In the genomic region with DNA sequence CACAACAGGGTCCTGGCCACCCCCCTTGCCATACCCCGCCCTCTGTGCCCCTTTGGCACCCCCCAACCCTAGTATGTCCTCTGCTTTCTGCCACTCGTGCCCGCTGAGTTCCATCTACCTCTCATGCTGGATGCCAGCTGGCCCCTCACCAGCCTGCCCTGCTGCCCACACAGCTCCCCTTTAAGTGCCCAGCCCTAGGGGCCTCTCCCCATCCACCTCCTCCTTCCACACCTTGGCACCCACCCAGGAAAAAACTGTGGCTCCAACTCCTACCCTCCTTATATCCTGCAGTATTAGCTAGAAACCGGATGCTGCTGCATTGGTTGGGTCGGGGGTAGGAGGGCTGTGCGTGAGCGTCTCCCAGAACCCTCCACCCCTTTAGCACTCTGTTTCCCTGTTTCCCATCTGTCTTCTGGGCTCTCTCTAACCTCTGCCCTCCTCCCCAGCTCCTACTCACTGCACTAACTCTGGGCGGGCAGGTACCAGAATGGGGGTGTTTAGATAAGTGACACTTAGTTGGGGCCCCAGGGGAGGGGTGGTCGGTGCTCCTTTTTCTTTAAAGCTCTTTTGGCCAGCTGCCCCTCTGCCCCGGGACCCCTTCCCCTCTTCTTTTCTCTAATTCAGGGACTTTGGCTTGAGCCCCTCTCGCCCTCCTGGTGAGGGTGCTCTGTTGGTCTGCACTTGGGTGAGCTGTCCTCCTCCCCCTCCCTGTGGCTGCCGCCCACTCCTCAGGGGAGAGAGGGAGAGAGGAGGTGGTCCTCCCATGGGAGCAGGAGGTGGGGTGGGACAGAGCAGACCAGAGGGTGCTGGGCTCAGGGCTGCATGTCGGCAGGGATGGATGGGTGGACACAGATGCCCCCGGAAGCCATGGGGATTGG, we compare ENCODE assay signal across 13 cellular contexts. TPM values are rescaled to one million over a fixed set of nuclear protein-coding genes. Genes with fewer than 3 reads are reported as not detected.
DNase-seq lines count a peak whose midpoint lies in the region; ATAC-seq, FAIRE-seq and TF ChIP-seq lines count a peak whose summit lies in the region.
"Had no signal": no experiment of that assay in that cellular context is flagged by ENCODE, and none has a peak within 500 bp of the region (broad histone marks: within the 10 kb centered on the region; RNA-seq: fewer than 3 reads in every experiment).

No MANE protein-coding gene starts in this region.

- POLR2A ChIA-PET in IMR-90 (lab: Charles Lee; ENCODE audit: unreplicated experiment), result no interaction called here
- POLR2A ChIA-PET in K562 (lab: Yijun Ruan, JAX), result interaction anchor here (0.5 to 1.5 kb wide), 3 partner anchors 8 to 20 kb away, joined by 3 to 8 read pairs (median 3); no protein-coding TSS in a partner anchor

- H2BK120ac ChIP-seq in IMR-90 (ENCODE audit: low read depth, low read length), result no peak overlapping the region

- H4K91ac ChIP-seq in IMR-90 (ENCODE audit: insufficient read depth, low read depth, low read length), result no peak overlapping the region

- CTCF ChIA-PET in IMR-90 (lab: Yijun Ruan, JAX) (no interaction called here), K562 (lab: Yijun Ruan, JAX; ENCODE audit: low intra/inter-chr PET ratio) (no interaction called here)

- no peak for TF ChIP-seq RAD21 in IMR-90 (IDR thresholded peaks at IDR 0.05; ENCODE audit: low read length)
- no peak for TF ChIP-seq RAD21 in K562 (CRISPR knock-in tag; conservative IDR thresholded peaks at IDR 0.05 in 1 of 2, IDR thresholded peaks at IDR 0.05 in 1 of 2)

- FAIRE-seq in K562 (lab: Jason Lieb, UNC), result no peak

- no peak overlapping the region for H3K18ac ChIP-seq in IMR-90 (ENCODE audit: low read depth, low read length)

- H2AK5ac ChIP-seq in IMR-90 (ENCODE audit: low read depth, low read length), result no peak overlapping the region

- ATAC-seq in IMR-90 (ENCODE audit: low read depth), result no peak
- no peak for ATAC-seq in K562
- ATAC-seq in thoracic aorta (ENCODE audit: insufficient number of reproducible peaks, low FRiP score, low read depth), result no peak
- no peak for ATAC-seq in HG03039 (IDR thresholded peaks at IDR 0.05; ENCODE audit: unreplicated experiment)
- no peak for ATAC-seq in HG02610 (IDR thresholded peaks at IDR 0.05; ENCODE audit: unreplicated experiment)
- ATAC-seq: activated CD8-positive, alpha-beta memory T cell treated with anti-CD3 and anti-CD28 coated beads, Interleukin-2, amount 10 ng/mL, durations not matched to agents 7 days and 5 days; activated naive CD4-positive, alpha-beta T cell treated with anti-CD3 and anti-CD28 coated beads, Interleukin-2, amount 50 U/mL, for 72 hours had no signal

- no peak overlapping the region for H3K14ac ChIP-seq in IMR-90 (replicated peaks; ENCODE audit: low read depth, low read length)

- no peaks in the 10 kb centered on the region for H3K27me3 ChIP-seq in IMR-90 (ENCODE audit: control insufficient read depth, insufficient read depth, low read length)
- no peaks in the 10 kb centered on the region for H3K27me3 ChIP-seq in K562 (ENCODE audit: control insufficient read depth in 2 of 2, insufficient read depth in 2 of 2, low read length in 2 of 2)
- no peaks in the 10 kb centered on the region for H3K27me3 ChIP-seq in muscle layer of colon (ENCODE audit: control insufficient read depth in 1 of 2, insufficient read depth in 2 of 2, low read length in 2 of 2)
- no peaks in the 10 kb centered on the region for H3K27me3 ChIP-seq in thoracic aorta (replicated peaks; ENCODE audit: insufficient read depth)

- dilution Hi-C loops in IMR-90 (cut with HindIII; ENCODE audit: low sequenced_read_pairs, unreplicated experiment), result no loop called here

- H3K9me1 ChIP-seq in IMR-90 (ENCODE audit: insufficient read depth, low read length) (no peaks in the 10 kb centered on the region), K562 (ENCODE audit: control insufficient read depth, insufficient read depth, low read length) (no peaks in the 10 kb centered on the region)

- peak overlapping the region; percentile 73 for H2AK9ac ChIP-seq in IMR-90 (replicated peaks; ENCODE audit: low read depth, low read length, poor library complexity)

- no peak overlapping the region for H3K4ac ChIP-seq in IMR-90 (ENCODE audit: low read depth, low read length)

- H3K9ac ChIP-seq in IMR-90 (ENCODE audit: low read depth, low read length) (no peak overlapping the region), K562 (ENCODE audit: insufficient read depth in 1 of 2, low read depth in 2 of 2, low read length in 2 of 2) (peak overlapping the region in 1 of 2 experiments; percentile 4; a peak in 1 of 4 replicates), muscle layer of colon (ENCODE audit: low read length) (no peak overlapping the region)

- H4K8ac ChIP-seq in IMR-90 (ENCODE audit: low read depth in 2 of 2, low read length in 2 of 2), result no peak overlapping the region

- H3K27ac ChIP-seq in IMR-90 (ENCODE audit: insufficient read depth, low read length), result no peak overlapping the region
- H3K27ac ChIP-seq in K562 (ENCODE audit: extremely low read depth, low read depth, low read length), result no peak overlapping the region
- peak overlapping the region; percentile 73 for H3K27ac ChIP-seq in muscle layer of colon (ENCODE audit: low read depth, low read length)
- peak overlapping the region; percentile 64 to 68 for H3K27ac ChIP-seq in thoracic aorta

- TF ChIP-seq POLR2A in IMR-90 (IDR thresholded peaks at IDR 0.05; ENCODE audit: low read depth, low read length), result no peak
- no peak for TF ChIP-seq POLR2A in K562 (conservative IDR thresholded peaks at IDR 0.05)

- TF ChIP-seq EP300 in K562 (IDR thresholded peaks at IDR 0.05; ENCODE audit: low read length), result no peak

- in situ Hi-C loops in IMR-90 (cut with MboI; ENCODE audit: low sequenced_read_pairs) (no loop called here), K562 (cut with MboI) (no loop called here)

- H4K20me1 ChIP-seq in IMR-90 (ENCODE audit: insufficient read depth, low read length), result peaks cover 6% of the 10 kb centered on the region; the same call in 1 of the 2 replicates
- no peaks in the 10 kb centered on the region for H4K20me1 ChIP-seq in K562 (replicated peaks; ENCODE audit: control insufficient read depth, insufficient read depth, low read length)

- H2BK20ac ChIP-seq in IMR-90 (ENCODE audit: low read depth, low read length), result no peak overlapping the region

- no peak for DNase-seq in IMR-90
- DNase-seq in K562 (ENCODE audit: extremely low read depth in 1 of 4, low spot score in 3 of 4), result no peak
- DNase-seq in thoracic aorta (ENCODE audit: low spot score), result no peak
- DNase-seq in NCI-H345 (lab: John Stamatoyannopoulos, UW), result no peak
- DNase-seq: activated CD8-positive, alpha-beta memory T cell treated with anti-CD3 and anti-CD28 coated beads, Interleukin-2, amount 10 ng/mL, durations not matched to agents 7 days and 5 days; Caco-2; NCI-H1417; NCI-H69; stimulated activated CD8-positive, alpha-beta memory T cell treated with anti-CD3 and anti-CD28 coated beads, Interleukin-4, amount 100 ng/mL, for 48 hours had no signal

- TF ChIP-seq CTCF in IMR-90 (conservative IDR thresholded peaks at IDR 0.05; ENCODE audit: low read depth, low read length) (no peak), K562 (IDR thresholded peaks at IDR 0.05 in 2 of 3, conservative IDR thresholded peaks at IDR 0.05 in 1 of 3; ENCODE audit: insufficient read depth in 2 of 3, low read depth in 1 of 3, low read length in 3 of 3) (no peak), thoracic aorta (IDR thresholded peaks at IDR 0.05) (no peak)

- no peaks in the 10 kb centered on the region for H3K79me2 ChIP-seq in K562 (ENCODE audit: control insufficient read depth, insufficient read depth, low read length)

- no peak overlapping the region for H3K4me3 ChIP-seq in IMR-90 (ENCODE audit: insufficient read depth, low read depth, low read length)
- H3K4me3 ChIP-seq in K562, result no peak overlapping the region
- no peak overlapping the region for H3K4me3 ChIP-seq in muscle layer of colon (ENCODE audit: low read depth in 1 of 2, low read length in 2 of 2)
- H3K4me3 ChIP-seq in thoracic aorta, result no peak overlapping the region

- no peak overlapping the region for H2BK15ac ChIP-seq in IMR-90 (ENCODE audit: low read depth, low read length)

- H3K4me1 ChIP-seq in IMR-90 (ENCODE audit: control insufficient read depth, insufficient read depth, low read length), result peaks cover 5% of the 10 kb centered on the region; the same call in 1 of the 2 replicates
- H3K4me1 ChIP-seq in K562 (replicated peaks in 1 of 2; ENCODE audit: control insufficient read depth in 2 of 2, insufficient read depth in 2 of 2, low read length in 2 of 2), result peaks cover 0 to 37% of the 10 kb centered on the region in 2 experiments; a peak in 2 of 5 replicates
- peaks cover 80% of the 10 kb centered on the region for H3K4me1 ChIP-seq in muscle layer of colon (ENCODE audit: insufficient read depth, low read length)
- peaks cover 24 to 71% of the 10 kb centered on the region in 2 donors for H3K4me1 ChIP-seq in thoracic aorta (ENCODE audit: control insufficient read depth in 1 of 2, low read depth in 2 of 2)

- 67% methylated on average over 4 of the region's 14 CpGs; no CpG with 5 or more reads in 1 of the 2 experiments for WGBS in IMR-90 (ENCODE audit: extremely low coverage in 2 of 2, insufficient read length in 1 of 2), 2 experiments
- WGBS in K562 (ENCODE audit: insufficient coverage, low coverage, missing lambda C conversion rate), result 78% methylated on average over 11 of the region's 14 CpGs

- H2BK5ac ChIP-seq in IMR-90 (ENCODE audit: low read depth, low read length, poor library complexity, severe bottlenecking), result no peak overlapping the region

- H3K56ac ChIP-seq in IMR-90 (ENCODE audit: extremely low read depth, insufficient read depth, low read length), result no peak overlapping the region

- no peak overlapping the region for H2AFZ ChIP-seq in IMR-90 (replicated peaks; ENCODE audit: low read length, poor library complexity)
- no peak overlapping the region for H2AFZ ChIP-seq in K562 (ENCODE audit: low read depth, low read length)

- peaks cover 70% of the 10 kb centered on the region for H3K36me3 ChIP-seq in IMR-90 (ENCODE audit: control insufficient read depth, insufficient read depth, low read length)
- peaks cover 77% of the 10 kb centered on the region for H3K36me3 ChIP-seq in K562 (ENCODE audit: control insufficient read depth, insufficient read depth, low read length)
- peaks cover 71% of the 10 kb centered on the region for H3K36me3 ChIP-seq in muscle layer of colon (ENCODE audit: insufficient read depth, low read length)
- peaks cover 56% of the 10 kb centered on the region for H3K36me3 ChIP-seq in thoracic aorta

- no peaks in the 10 kb centered on the region for H3K9me3 ChIP-seq in IMR-90 (ENCODE audit: control insufficient read depth, insufficient read depth, low read length)
- H3K9me3 ChIP-seq in K562 (replicated peaks; ENCODE audit: control insufficient read depth, insufficient read depth, low read depth, low read length), result no peaks in the 10 kb centered on the region
- no peaks in the 10 kb centered on the region for H3K9me3 ChIP-seq in muscle layer of colon (ENCODE audit: low read length)
- H3K9me3 ChIP-seq in thoracic aorta, result no peaks in the 10 kb centered on the region
- H3K9me3 ChIP-seq: Caco-2 had no signal

- intact Hi-C loops in IMR-90 (cut with micrococcal nuclease) (no loop called here), K562 (cut with micrococcal nuclease) (no loop called here)

- H3K4me2 ChIP-seq in IMR-90 (ENCODE audit: low read depth, low read length) (no peak overlapping the region), K562 (ENCODE audit: insufficient read depth, low read length) (no peak overlapping the region)

- peaks cover 0 to 8% of the 10 kb centered on the region in 2 experiments; a peak in 1 of 4 replicates for H3K79me1 ChIP-seq in IMR-90 (ENCODE audit: low read depth in 1 of 2, low read length in 2 of 2)

- no peak overlapping the region for H3K23ac ChIP-seq in IMR-90 (ENCODE audit: low read depth, low read length)

- BruUV-seq in IMR-90 (replicated peaks; lab: Mats Ljungman, UMichigan) (no TSS peak), K562 (replicated peaks; lab: Mats Ljungman, UMichigan) (no TSS peak)

- H4K5ac ChIP-seq in IMR-90 (ENCODE audit: low read depth, low read length), result no peak overlapping the region

RNA-seq across cellular contexts. Expression of a gene that starts 9.9 kb away (rescaled TPM):
- total RNA-seq in IMR-90 (2012; rRNA removed), result 0.28 and 0.36 TPM in 2 replicates
- polyA plus RNA-seq in IMR-90 (2012; rRNA removed), result 4.4 and 7.2 TPM in 2 replicates
- polyA plus RNA-seq in IMR-90 (2012; cell fraction: cytosol; rRNA removed), result 4.1 and 8.6 TPM in 2 replicates
- polyA plus RNA-seq in IMR-90 (2012; cell fraction: nucleus; rRNA removed; ENCODE audit: low replicate concordance), result 11.1 and 25.2 TPM in 2 replicates
- 2.3 and 7.8 TPM in 2 replicates for total RNA-seq in K562 (2011; cell fraction: chromatin; rRNA removed; ENCODE audit: low replicate concordance)
- total RNA-seq in K562 (2011; cell fraction: nucleolus; rRNA removed), result 3.6 and 4.0 TPM in 2 replicates
- 3.1 and 3.2 TPM in 2 replicates for total RNA-seq in K562 (2011; cell fraction: nucleoplasm; rRNA removed)
- total RNA-seq in K562 (2014; rRNA removed), result 0.78 and 1.00 TPM in 2 replicates
- total RNA-seq in K562 (2014; rRNA removed; fragmentation: Illumina TruSeq; extraction: Trizol), result 0.32 and 0.47 TPM in 2 replicates
- total RNA-seq in K562 (2015; rRNA removed; fragmentation: Illumina TruSeq; extraction: Trizol), result 0.65 and 1.2 TPM in 2 replicates
- total RNA-seq in K562 (2021), result 6.6 and 7.7 TPM in 2 replicates
- 0.25 and 0.41 TPM in 2 replicates for polyA plus RNA-seq in K562 (2011; rRNA removed)
- 0.21 and 0.89 TPM in 2 replicates for polyA plus RNA-seq in K562 (2011; cell fraction: cytosol; rRNA removed)
- polyA plus RNA-seq in K562 (2011; cell fraction: nucleus; rRNA removed), result 1.3 and 5.0 TPM in 2 replicates
- polyA plus RNA-seq in K562 (2012), result 5.3 and 5.4 TPM in 2 replicates
- 4.7 and 6.9 TPM in 2 replicates for polyA plus RNA-seq in K562 (2014; fragmentation: Illumina TruSeq; extraction: Trizol)
- polyA plus RNA-seq in K562 (2014; fragmentation: Nextera tagmentation; extraction: Ambion mirVana), result under 1 TPM; 0.27 TPM
- 1.4 and 2.0 TPM in 2 replicates for polyA plus RNA-seq in K562 (2014; rRNA removed)
- 0.42 and 0.63 TPM in 2 replicates for polyA minus RNA-seq in K562 (2011; rRNA and poly(A)+ RNA removed)
- 0.46 and 3.3 TPM in 2 replicates for polyA minus RNA-seq in K562 (2011; cell fraction: cytosol; rRNA and poly(A)+ RNA removed)
- 2.2 and 2.6 TPM in 2 replicates for polyA minus RNA-seq in K562 (2011; cell fraction: nucleus; rRNA and poly(A)+ RNA removed)
- 10 to 100 TPM; 10.3 to 29.1 TPM for total RNA-seq in thoracic aorta

RNA-seq across cellular contexts. Expression of a gene that starts 27.7 kb away (rescaled TPM):
- 20.8 and 22.0 TPM in 2 replicates for total RNA-seq in IMR-90 (2012; rRNA removed)
- polyA plus RNA-seq in IMR-90 (2012; rRNA removed), result 21.9 and 23.4 TPM in 2 replicates
- polyA plus RNA-seq in IMR-90 (2012; cell fraction: cytosol; rRNA removed), result 22.4 and 25.8 TPM in 2 replicates
- polyA plus RNA-seq in IMR-90 (2012; cell fraction: nucleus; rRNA removed; ENCODE audit: low replicate concordance), result 17.8 and 22.5 TPM in 2 replicates
- total RNA-seq in K562 (2011; cell fraction: chromatin; rRNA removed; ENCODE audit: low replicate concordance), result 10.8 and 15.6 TPM in 2 replicates
- total RNA-seq in K562 (2011; cell fraction: nucleolus; rRNA removed), result 7.5 and 8.0 TPM in 2 replicates
- total RNA-seq in K562 (2011; cell fraction: nucleoplasm; rRNA removed), result 10.3 and 15.7 TPM in 2 replicates
- total RNA-seq in K562 (2014; rRNA removed), result 13.8 and 18.9 TPM in 2 replicates
- total RNA-seq in K562 (2014; rRNA removed; fragmentation: Illumina TruSeq; extraction: Trizol), result 7.5 and 9.1 TPM in 2 replicates
- total RNA-seq in K562 (2015; rRNA removed; fragmentation: Illumina TruSeq; extraction: Trizol), result 12.2 and 13.2 TPM in 2 replicates
- 22.7 and 23.4 TPM in 2 replicates for total RNA-seq in K562 (2021)
- 8.3 and 9.3 TPM in 2 replicates for polyA plus RNA-seq in K562 (2011; rRNA removed)
- polyA plus RNA-seq in K562 (2011; cell fraction: cytosol; rRNA removed), result 7.8 and 12.5 TPM in 2 replicates
- 7.3 and 15.8 TPM in 2 replicates for polyA plus RNA-seq in K562 (2011; cell fraction: nucleus; rRNA removed)
- 20.0 TPM in 2 replicates for polyA plus RNA-seq in K562 (2012)
- 19.7 and 21.6 TPM in 2 replicates for polyA plus RNA-seq in K562 (2014; fragmentation: Illumina TruSeq; extraction: Trizol)
- polyA plus RNA-seq in K562 (2014; fragmentation: Nextera tagmentation; extraction: Ambion mirVana), result under 1 TPM; 0.34 to 0.50 TPM
- polyA plus RNA-seq in K562 (2014; rRNA removed), result 12.7 and 13.8 TPM in 2 replicates
- polyA minus RNA-seq in K562 (2011; rRNA and poly(A)+ RNA removed), result 5.8 and 9.7 TPM in 2 replicates
- 6.3 and 7.9 TPM in 2 replicates for polyA minus RNA-seq in K562 (2011; cell fraction: cytosol; rRNA and poly(A)+ RNA removed)
- polyA minus RNA-seq in K562 (2011; cell fraction: nucleus; rRNA and poly(A)+ RNA removed), result 2.3 and 2.6 TPM in 2 replicates
- 10 to 100 TPM; 64.8 to 75.0 TPM for total RNA-seq in thoracic aorta

RNA-seq across cellular contexts. Expression of a gene that starts 31.3 kb away (rescaled TPM):
- total RNA-seq in IMR-90 (2012; rRNA removed), result 28.3 and 29.7 TPM in 2 replicates
- polyA plus RNA-seq in IMR-90 (2012; rRNA removed), result 38.4 and 48.4 TPM in 2 replicates
- polyA plus RNA-seq in IMR-90 (2012; cell fraction: cytosol; rRNA removed), result 12.2 and 14.7 TPM in 2 replicates
- 45.5 and 129 TPM in 2 replicates for polyA plus RNA-seq in IMR-90 (2012; cell fraction: nucleus; rRNA removed; ENCODE audit: low replicate concordance)
- total RNA-seq in K562 (2011; cell fraction: chromatin; rRNA removed; ENCODE audit: low replicate concordance), result 152 and 243 TPM in 2 replicates
- 80.5 and 93.3 TPM in 2 replicates for total RNA-seq in K562 (2011; cell fraction: nucleolus; rRNA removed)
- 126 and 148 TPM in 2 replicates for total RNA-seq in K562 (2011; cell fraction: nucleoplasm; rRNA removed)
- total RNA-seq in K562 (2014; rRNA removed), result 51.7 and 52.4 TPM in 2 replicates
- total RNA-seq in K562 (2014; rRNA removed; fragmentation: Illumina TruSeq; extraction: Trizol), result 61.9 and 64.9 TPM in 2 replicates
- 77.8 and 91.8 TPM in 2 replicates for total RNA-seq in K562 (2015; rRNA removed; fragmentation: Illumina TruSeq; extraction: Trizol)
- total RNA-seq in K562 (2021), result 48.6 and 61.8 TPM in 2 replicates
- 48.0 and 66.7 TPM in 2 replicates for polyA plus RNA-seq in K562 (2011; rRNA removed)
- 15.6 and 17.6 TPM in 2 replicates for polyA plus RNA-seq in K562 (2011; cell fraction: cytosol; rRNA removed)
- polyA plus RNA-seq in K562 (2011; cell fraction: nucleus; rRNA removed), result 122 and 128 TPM in 2 replicates
- polyA plus RNA-seq in K562 (2012), result 40.1 and 52.3 TPM in 2 replicates
- polyA plus RNA-seq in K562 (2014; fragmentation: Illumina TruSeq; extraction: Trizol), result 99.3 and 120 TPM in 2 replicates
- 10 to 100 TPM; 13.8 to 13.9 TPM for polyA plus RNA-seq in K562 (2014; fragmentation: Nextera tagmentation; extraction: Ambion mirVana)
- 62.8 and 74.1 TPM in 2 replicates for polyA plus RNA-seq in K562 (2014; rRNA removed)
- 56.6 and 69.1 TPM in 2 replicates for polyA minus RNA-seq in K562 (2011; rRNA and poly(A)+ RNA removed)
- polyA minus RNA-seq in K562 (2011; cell fraction: cytosol; rRNA and poly(A)+ RNA removed), result 16.1 and 30.2 TPM in 2 replicates
- polyA minus RNA-seq in K562 (2011; cell fraction: nucleus; rRNA and poly(A)+ RNA removed), result 40.7 and 50.6 TPM in 2 replicates
- 100 to 1,000 TPM in 1 of 2 donors, 10 to 100 TPM in 1; 69.3 to 107 TPM for total RNA-seq in thoracic aorta

RNA-seq across cellular contexts. Expression of a gene that starts 36.3 kb away (rescaled TPM):
- total RNA-seq in IMR-90 (2012; rRNA removed) (18.6 and 25.8 TPM in 2 replicates), K562 (2014; rRNA removed) (40.0 and 50.2 TPM in 2 replicates), K562 (2014; rRNA removed; fragmentation: Illumina TruSeq; extraction: Trizol) (40.3 and 48.9 TPM in 2 replicates), K562 (2015; rRNA removed; fragmentation: Illumina TruSeq; extraction: Trizol) (48.2 and 53.5 TPM in 2 replicates), K562 (2021) (102 and 108 TPM in 2 replicates), thoracic aorta (10 to 100 TPM; 72.0 to 82.9 TPM)
- polyA plus RNA-seq in IMR-90 (2012; rRNA removed) (73.6 and 79.0 TPM in 2 replicates), K562 (2011; rRNA removed) (76.3 and 110 TPM in 2 replicates), K562 (2014; fragmentation: Illumina TruSeq; extraction: Trizol) (117 and 129 TPM in 2 replicates), K562 (2014; fragmentation: Nextera tagmentation; extraction: Ambion mirVana) (1 to 10 TPM; 5.9 to 8.3 TPM), K562 (2014; rRNA removed) (73.3 and 74.8 TPM in 2 replicates)
- 29.9 and 49.0 TPM in 2 replicates for polyA plus RNA-seq in IMR-90 (2012; cell fraction: cytosol; rRNA removed)
- polyA plus RNA-seq in IMR-90 (2012; cell fraction: nucleus; rRNA removed; ENCODE audit: low replicate concordance), result 167 and 365 TPM in 2 replicates
- 361 and 745 TPM in 2 replicates for total RNA-seq in K562 (2011; cell fraction: chromatin; rRNA removed; ENCODE audit: low replicate concordance)
- total RNA-seq in K562 (2011; cell fraction: nucleolus; rRNA removed), result 434 and 442 TPM in 2 replicates
- 293 and 327 TPM in 2 replicates for total RNA-seq in K562 (2011; cell fraction: nucleoplasm; rRNA removed)
- 70.1 and 113 TPM in 2 replicates for polyA plus RNA-seq in K562 (2011; cell fraction: cytosol; rRNA removed)
- 331 and 574 TPM in 2 replicates for polyA plus RNA-seq in K562 (2011; cell fraction: nucleus; rRNA removed)
- 97.7 and 114 TPM in 2 replicates for polyA plus RNA-seq in K562 (2012)
- polyA minus RNA-seq in K562 (2011; rRNA and poly(A)+ RNA removed), result 79.0 and 96.5 TPM in 2 replicates
- polyA minus RNA-seq in K562 (2011; cell fraction: cytosol; rRNA and poly(A)+ RNA removed), result 80.5 and 119 TPM in 2 replicates
- polyA minus RNA-seq in K562 (2011; cell fraction: nucleus; rRNA and poly(A)+ RNA removed), result 146 and 149 TPM in 2 replicates

RNA-seq across cellular contexts. Expression of a gene that starts 49.9 kb away (rescaled TPM):
- total RNA-seq in IMR-90 (2012; rRNA removed) (24.4 and 25.1 TPM in 2 replicates), K562 (2014; rRNA removed) (21.5 and 30.8 TPM in 2 replicates), K562 (2014; rRNA removed; fragmentation: Illumina TruSeq; extraction: Trizol) (38.2 and 38.7 TPM in 2 replicates), K562 (2015; rRNA removed; fragmentation: Illumina TruSeq; extraction: Trizol) (34.4 and 36.5 TPM in 2 replicates), K562 (2021) (57.5 and 61.1 TPM in 2 replicates), thoracic aorta (100 to 1,000 TPM in 1 of 2 donors, 10 to 100 TPM in 1; 81.8 to 108 TPM)
- polyA plus RNA-seq in IMR-90 (2012; rRNA removed) (36.2 and 38.9 TPM in 2 replicates), K562 (2011; rRNA removed) (43.3 and 51.8 TPM in 2 replicates), K562 (2014; fragmentation: Illumina TruSeq; extraction: Trizol) (56.5 and 65.1 TPM in 2 replicates), K562 (2014; fragmentation: Nextera tagmentation; extraction: Ambion mirVana) (10 to 100 TPM; 12.5 to 16.9 TPM), K562 (2014; rRNA removed) (35.2 and 38.9 TPM in 2 replicates)
- 15.9 and 19.2 TPM in 2 replicates for polyA plus RNA-seq in IMR-90 (2012; cell fraction: cytosol; rRNA removed)
- polyA plus RNA-seq in IMR-90 (2012; cell fraction: nucleus; rRNA removed; ENCODE audit: low replicate concordance), result 83.7 and 153 TPM in 2 replicates
- total RNA-seq in K562 (2011; cell fraction: chromatin; rRNA removed; ENCODE audit: low replicate concordance), result 240 and 242 TPM in 2 replicates
- total RNA-seq in K562 (2011; cell fraction: nucleolus; rRNA removed), result 98.2 and 103 TPM in 2 replicates
- total RNA-seq in K562 (2011; cell fraction: nucleoplasm; rRNA removed), result 184 and 228 TPM in 2 replicates
- polyA plus RNA-seq in K562 (2011; cell fraction: cytosol; rRNA removed), result 29.1 and 32.3 TPM in 2 replicates
- polyA plus RNA-seq in K562 (2011; cell fraction: nucleus; rRNA removed), result 191 and 220 TPM in 2 replicates
- 48.8 and 57.5 TPM in 2 replicates for polyA plus RNA-seq in K562 (2012)
- 30.6 and 33.1 TPM in 2 replicates for polyA minus RNA-seq in K562 (2011; rRNA and poly(A)+ RNA removed)
- polyA minus RNA-seq in K562 (2011; cell fraction: cytosol; rRNA and poly(A)+ RNA removed), result 13.3 and 20.1 TPM in 2 replicates
- polyA minus RNA-seq in K562 (2011; cell fraction: nucleus; rRNA and poly(A)+ RNA removed), result 26.1 and 31.4 TPM in 2 replicates

Comparison
In these comparisons a context has a peak if more than half of its experiments do, and no peak if none do; other contexts are left out.
1. H3K27ac ChIP-seq: peak in muscle layer of colon (single experiment) and thoracic aorta (2 of 2); none in IMR-90 (single experiment) and K562 (single experiment).